In genomic region chr7:157336383-157337315, GRCh38 we compare ENCODE assay signal across 8 cellular contexts. TPM values are rescaled to one million over a fixed set of nuclear protein-coding genes. Genes with fewer than 3 reads are reported as not detected.
A peak's percentile ranks its signal among the peaks of the same experiment; 100 is the strongest.
DNase-seq lines count a peak whose midpoint lies in the region; ATAC-seq and TF ChIP-seq lines count a peak whose summit lies in the region.

TSS of gene DNAJB6 (plus strand) at chr7:157337004. CDS start at chr7:157358573, 21,569 bp downstream.

- 3% methylated on average over 40 of the region's 114 CpGs for WGBS in esophagus muscularis mucosa

- H3K36me3 Mint-ChIP-seq in activated T-cell treated with anti-CD3 and anti-CD28 coated beads, Interleukin-2, amount 50 U/mL, for 72 hours (ENCODE audit: insufficient read depth in 2 of 2), result peaks cover 8 to 12% of the 10 kb centered on the region in 2 donors

- H3K4me1 ChIP-seq in KMS-11 (ENCODE audit: low read depth, poor library complexity, severe bottlenecking) (peaks cover 31% of the 10 kb centered on the region), Panc1 (ENCODE audit: control insufficient read depth, insufficient read depth, low read length) (peaks cover 33% of the 10 kb centered on the region), esophagus muscularis mucosa (peaks cover 27 to 51% (median 45%) of the 10 kb centered on the region in 4 donors), muscle layer of duodenum (ENCODE audit: control insufficient read depth in 1 of 2, insufficient read depth in 2 of 2, low read length in 2 of 2) (peaks cover 6 to 32% of the 10 kb centered on the region in 2 donors)

- POLR2A ChIA-PET in Panc1 (lab: Charles Lee), result interaction anchor here (0.5 to 0.7 kb wide), 3 partner anchors 21 to 50 kb away, joined by 5 to 6 read pairs (median 5); no protein-coding TSS in a partner anchor

- no TSS peak for BruUV-seq in Panc1 (replicated peaks; lab: Mats Ljungman, UMichigan)

- H3K27me3 Mint-ChIP-seq in activated T-cell treated with anti-CD3 and anti-CD28 coated beads, Interleukin-2, amount 50 U/mL, for 72 hours (ENCODE audit: low read depth), result peaks cover 9% of the 10 kb centered on the region

- H3K4me3 Mint-ChIP-seq in activated T-cell treated with anti-CD3 and anti-CD28 coated beads, Interleukin-2, amount 50 U/mL, for 72 hours, result peak within 1 kb of the TSS; percentile 96 to 99

- no peaks in the 10 kb centered on the region for H3K9me3 Mint-ChIP-seq in activated T-cell treated with anti-CD3 and anti-CD28 coated beads, Interleukin-2, amount 50 U/mL, for 72 hours

- peaks cover 43% of the 10 kb centered on the region for H3K79me2 ChIP-seq in KMS-11 (ENCODE audit: insufficient read depth, low read depth)

- CTCF ChIA-PET in Panc1 (lab: Charles Lee), result no interaction called here

- peak within 1 kb of the TSS; percentile 77 for H3K4me2 ChIP-seq in KMS-11

- H3K27ac Mint-ChIP-seq in activated T-cell treated with anti-CD3 and anti-CD28 coated beads, Interleukin-2, amount 50 U/mL, for 72 hours, result peak within 1 kb of the TSS; percentile 98

- in situ Hi-C loops in Panc1 (cut with HindIII; ENCODE audit: low pct_unique_long_range_greater_than_20kb, low sequenced_read_pairs), result loop anchor here (5.0 kb wide), 1 partner anchor 46 kb away; no protein-coding TSS in a partner anchor

- intact Hi-C loops in Panc1 (cut with micrococcal nuclease; ENCODE audit: unreplicated experiment), result no loop called here
- intact Hi-C loops in esophagus muscularis mucosa (cut with DNase I), result loop anchor here (5.0 kb wide), 1 partner anchor 51 kb away; no protein-coding TSS in a partner anchor

- peak within 1 kb of the TSS; percentile 58 for H3K9ac ChIP-seq in KMS-11

- H3K4me3 ChIP-seq in KMS-11 (IDR thresholded peaks at IDR 0.05; ENCODE audit: insufficient read depth, low read depth, low read length) (no peak within 1 kb of the TSS), Panc1 (ENCODE audit: low read depth in 2 of 2, low read length in 2 of 2) (peak within 1 kb of the TSS; percentile 78 to 92), esophagus muscularis mucosa (peak within 1 kb of the TSS; percentile 82 to 93 (median 88)), muscle layer of duodenum (ENCODE audit: low read depth in 1 of 2, low read length in 2 of 2) (peak within 1 kb of the TSS; percentile 83 to 94)

- peak within 1 kb of the TSS; percentile 42 for H3K27ac ChIP-seq in KMS-11
- peak within 1 kb of the TSS; percentile 93 for H3K27ac ChIP-seq in Panc1 (ENCODE audit: low read length)
- H3K27ac ChIP-seq in esophagus muscularis mucosa (replicated peaks in 1 of 4), result peak within 1 kb of the TSS; percentile 97 to 99 (median 98)
- H3K27ac ChIP-seq in muscle layer of duodenum (ENCODE audit: low read length), result peak within 1 kb of the TSS; percentile 94

- TF ChIP-seq CTCF in KMS-11 (conservative IDR thresholded peaks at IDR 0.05; ENCODE audit: low read depth, low read length), result no peak
- TF ChIP-seq CTCF in Panc1 (IDR thresholded peaks at IDR 0.05), result no peak
- no peak for TF ChIP-seq CTCF in esophagus muscularis mucosa (IDR thresholded peaks at IDR 0.05)

- H2AFZ ChIP-seq in KMS-11 (ENCODE audit: low read depth), result peak within 1 kb of the TSS; percentile 93

- no peaks in the 10 kb centered on the region for H3K9me3 ChIP-seq in Panc1 (ENCODE audit: control insufficient read depth, insufficient read depth, low read depth, low read length)
- no peaks in the 10 kb centered on the region for H3K9me3 ChIP-seq in esophagus muscularis mucosa
- no peaks in the 10 kb centered on the region for H3K9me3 ChIP-seq in muscle layer of duodenum (ENCODE audit: control insufficient read depth in 1 of 2, low read length in 2 of 2)

- H3K27me3 ChIP-seq in KMS-11 (ENCODE audit: insufficient read depth, low read depth), result no peaks in the 10 kb centered on the region
- H3K27me3 ChIP-seq in Panc1 (ENCODE audit: control insufficient read depth, insufficient read depth, low read length), result no peaks in the 10 kb centered on the region
- H3K27me3 ChIP-seq in esophagus muscularis mucosa, result no peaks in the 10 kb centered on the region
- no peaks in the 10 kb centered on the region for H3K27me3 ChIP-seq in muscle layer of duodenum (ENCODE audit: low read depth, low read length)

- TF ChIP-seq POLR2A in esophagus muscularis mucosa (IDR thresholded peaks at IDR 0.05; ENCODE audit: low read depth), result peak; percentile 93

- peaks cover 36% of the 10 kb centered on the region for H4K20me1 ChIP-seq in KMS-11 (ENCODE audit: insufficient read depth)

- peak; percentile 86 for DNase-seq in DMS79 (lab: John Stamatoyannopoulos, UW)
- no peak for DNase-seq in Panc1 (ENCODE audit: low read depth, low spot score)
- DNase-seq in activated T-cell treated with anti-CD3 and anti-CD28 coated beads, Interleukin-2, amount 50 U/mL, for 72 hours, result peak; percentile 95 to 97
- peak; percentile 99 for DNase-seq in esophagus muscularis mucosa (ENCODE audit: extremely low spot score)
- peak; percentile 89 for DNase-seq in stimulated activated CD8-positive, alpha-beta memory T cell treated with anti-CD3 and anti-CD28 coated beads, Interleukin-7, amount 100 ng/mL, for 24 hours (ENCODE audit: low read depth)

- H3K4me1 Mint-ChIP-seq in activated T-cell treated with anti-CD3 and anti-CD28 coated beads, Interleukin-2, amount 50 U/mL, for 72 hours (ENCODE audit: low read depth), result peaks cover 30% of the 10 kb centered on the region

- H3K36me3 ChIP-seq in KMS-11 (ENCODE audit: insufficient read depth), result no peaks in the 10 kb centered on the region
- no peaks in the 10 kb centered on the region; the same call in 1 of the 2 replicates for H3K36me3 ChIP-seq in Panc1 (ENCODE audit: control insufficient read depth, insufficient read depth, low read length)
- no peaks in the 10 kb centered on the region for H3K36me3 ChIP-seq in esophagus muscularis mucosa
- peaks cover 0 to 3% of the 10 kb centered on the region in 2 donors for H3K36me3 ChIP-seq in muscle layer of duodenum (ENCODE audit: control insufficient read depth in 1 of 2, insufficient read depth in 2 of 2, low read length in 2 of 2)

- ATAC-seq in GM21737 (IDR thresholded peaks at IDR 0.05; ENCODE audit: unreplicated experiment) (peak; percentile 72), Panc1 (peak; percentile 83)
- ATAC-seq in activated T-cell treated with anti-CD3 and anti-CD28 coated beads, Interleukin-2, amount 50 U/mL, for 72 hours (replicated peaks in 1 of 2), result peak; percentile 81

- no peak for TF ChIP-seq EP300 in esophagus muscularis mucosa (IDR thresholded peaks at IDR 0.05)

RNA-seq across cellular contexts. Expression of gene DNAJB6, which starts in this region (rescaled TPM):
- total RNA-seq in Panc1 (2021; ENCODE audit: unreplicated experiment), result 201 TPM
- 278 TPM for polyA plus RNA-seq in Panc1 (2012; ENCODE audit: insufficient read length)
- 100 to 1,000 TPM; 103 to 116 TPM for total RNA-seq in activated T-cell treated with anti-CD3 and anti-CD28 coated beads, Interleukin-2, amount 50 U/mL, for 72 hours
- total RNA-seq in esophagus muscularis mucosa, result 100 to 1,000 TPM; 103 to 151 (median 139) TPM

Comparison
In these comparisons a context has a peak if more than half of its experiments do, and no peak if none do; other contexts are left out.
1. H3K27ac ChIP-seq: peak in every context shown above with its lines; median percentile 98 in esophagus muscularis mucosa; 94 in muscle layer of duodenum; 93 in Panc1; 42 in KMS-11.